Comparison of ENCODE assay signal across 28 cellular contexts in the genomic region with DNA sequence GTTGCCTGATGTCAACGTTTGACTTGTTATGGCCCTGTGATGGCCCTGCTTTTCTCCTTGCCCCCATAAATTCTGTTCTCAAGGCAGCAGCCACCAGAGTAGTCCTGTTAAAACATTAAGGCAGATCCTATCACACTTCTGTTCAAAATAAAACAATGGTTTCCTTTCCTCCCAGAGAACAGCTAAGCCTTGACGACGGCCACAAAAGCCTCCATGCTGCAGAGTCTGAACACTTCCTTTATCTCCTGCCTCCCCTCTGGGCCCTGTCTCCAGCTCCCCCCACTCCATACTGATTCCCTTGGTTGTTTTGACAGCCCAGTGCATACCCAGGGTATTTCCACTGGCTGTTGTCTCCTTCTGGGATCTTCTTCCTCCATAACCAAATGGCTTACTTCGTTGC.
DNase-seq lines count a peak whose midpoint lies in the region; ATAC-seq, FAIRE-seq and TF ChIP-seq lines count a peak whose summit lies in the region.
"Had no signal": no experiment of that assay in that cellular context is flagged by ENCODE, and none has a peak within 500 bp of the region (broad histone marks: within the 10 kb centered on the region; RNA-seq: fewer than 3 reads in every experiment).

No MANE protein-coding gene starts in this region.

- peaks cover 9% of the 10 kb centered on the region for H3K9me3 Mint-ChIP-seq in MCF 10A (ENCODE audit: unreplicated experiment)
- no peaks in the 10 kb centered on the region for H3K9me3 Mint-ChIP-seq in activated naive CD8-positive, alpha-beta T cell treated with anti-CD3 and anti-CD28 coated beads for 36 hours

- dilution Hi-C loops in mammary epithelial cell (cut with HindIII; ENCODE audit: low sequenced_read_pairs), result no loop called here

- no peaks in the 10 kb centered on the region for H3K9me3 ChIP-seq in mammary epithelial cell (replicated peaks; ENCODE audit: insufficient read depth, low read length)
- H3K9me3 ChIP-seq in gastrocnemius medialis, result no peaks in the 10 kb centered on the region
- H3K9me3 ChIP-seq: MG63 had no signal

- DNase-seq in MCF 10A (ENCODE audit: unreplicated experiment), result no peak
- no peak for DNase-seq in mammary epithelial cell
- DNase-seq in islet precursor cell, result peak; percentile 54
- no peak for DNase-seq in gastrocnemius medialis
- DNase-seq in H54 (ENCODE audit: insufficient read length, low spot score), result no peak
- no peak for DNase-seq in activated naive CD8-positive, alpha-beta T cell treated with anti-CD3 and anti-CD28 coated beads for 36 hours
- DNase-seq: CD8-positive, alpha-beta memory T cell; DMS 273 treated with DMSO at 0.1 percent for 48 hours; DMS79; GDM1; GOT3; MG63; NCI-H1105 treated with DMSO at 0.1 percent for 48 hours; NCI-H146; NCI-H1930; NCI-H446; NCI-H524 treated with DMSO at 0.1 percent for 48 hours; NCI-H774; SHP77 had no signal

- ATAC-seq in gastrocnemius medialis (no peak), SK-N-SH treated with all-trans-retinoic acid at 6 μM for 48 hours (no peak)
- ATAC-seq: GM12878, HCT116, K562 had no signal

- H3K27me3 Mint-ChIP-seq in MCF 10A (ENCODE audit: insufficient read depth, unreplicated experiment), result no peaks in the 10 kb centered on the region
- peaks cover 41% of the 10 kb centered on the region for H3K27me3 Mint-ChIP-seq in activated naive CD8-positive, alpha-beta T cell treated with anti-CD3 and anti-CD28 coated beads for 36 hours

- BruUV-seq in MCF 10A (replicated peaks; lab: Mats Ljungman, UMichigan) (no TSS peak), mammary epithelial cell (replicated peaks; lab: Mats Ljungman, UMichigan) (no TSS peak)

- CTCF ChIA-PET in MCF 10A (lab: Yijun Ruan, JAX), result no interaction called here
- CTCF ChIA-PET in mammary epithelial cell (lab: Charles Lee; ENCODE audit: low non-redundant PET), result no interaction called here

- 95% methylated on average over 4 of the region's 4 CpGs for WGBS in mammary epithelial cell (ENCODE audit: low coverage, missing lambda C conversion rate)

- H3K4me3 ChIP-seq in mammary epithelial cell (replicated peaks in 1 of 3; ENCODE audit: insufficient read depth in 1 of 3, low read depth in 2 of 3, low read length in 3 of 3), result no peak overlapping the region
- H3K4me3 ChIP-seq in gastrocnemius medialis, result no peak overlapping the region
- H3K4me3 ChIP-seq: GM12878, K562, MG63 had no signal

- no peak for TF ChIP-seq POLR2A in gastrocnemius medialis (IDR thresholded peaks at IDR 0.05)
- no peak for TF ChIP-seq POLR2A in H54 (IDR thresholded peaks at IDR 0.05; ENCODE audit: low read depth, low read length)

- no peak overlapping the region for H3K4me3 Mint-ChIP-seq in MCF 10A (ENCODE audit: unreplicated experiment)
- no peak overlapping the region for H3K4me3 Mint-ChIP-seq in activated naive CD8-positive, alpha-beta T cell treated with anti-CD3 and anti-CD28 coated beads for 36 hours
- H3K4me3 Mint-ChIP-seq: B cell, CD14-positive monocyte had no signal

- intact Hi-C loops in MCF 10A (cut with micrococcal nuclease), result no loop called here
- intact Hi-C loops in mammary epithelial cell (cut with micrococcal nuclease), result no loop called here
- intact Hi-C loops in gastrocnemius medialis (cut with DNase I; ENCODE audit: low total_unique reads), result no loop called here

- peak overlapping the region; percentile 4 for H3K27ac Mint-ChIP-seq in MCF 10A (ENCODE audit: low read depth, unreplicated experiment)
- H3K27ac Mint-ChIP-seq in activated naive CD8-positive, alpha-beta T cell treated with anti-CD3 and anti-CD28 coated beads for 36 hours, result no peak overlapping the region
- H3K27ac Mint-ChIP-seq: B cell; CD14-positive monocyte; CD8-positive, alpha-beta memory T cell had no signal

- H4K20me1 ChIP-seq in mammary epithelial cell (ENCODE audit: insufficient read depth, low read length), result no peaks in the 10 kb centered on the region

- H3K4me1 Mint-ChIP-seq in MCF 10A (ENCODE audit: insufficient read depth, unreplicated experiment), result peaks cover 29% of the 10 kb centered on the region
- no peaks in the 10 kb centered on the region for H3K4me1 Mint-ChIP-seq in activated naive CD8-positive, alpha-beta T cell treated with anti-CD3 and anti-CD28 coated beads for 36 hours
- H3K4me1 Mint-ChIP-seq: B cell; CD14-positive monocyte; CD8-positive, alpha-beta memory T cell had no signal

- H3K27me3 ChIP-seq in mammary epithelial cell (ENCODE audit: insufficient read depth, low read length) (no peaks in the 10 kb centered on the region), gastrocnemius medialis (no peaks in the 10 kb centered on the region)
- H3K27me3 ChIP-seq: MG63 had no signal

- POLR2A ChIA-PET in MCF 10A (lab: Yijun Ruan, JAX), result no interaction called here

- H3K4me2 ChIP-seq in mammary epithelial cell (ENCODE audit: insufficient read depth, low read depth, low read length), result no peak overlapping the region

- FAIRE-seq in H54 (lab: Jason Lieb, UNC), result no peak
- FAIRE-seq: GM12878, K562, RCC 7860 had no signal

- TF ChIP-seq CTCF in MCF 10A (IDR thresholded peaks at IDR 0.05; ENCODE audit: unreplicated experiment) (no peak), mammary epithelial cell (conservative IDR thresholded peaks at IDR 0.05 in 1 of 2, IDR thresholded peaks at IDR 0.05 in 1 of 2; ENCODE audit: extremely low read depth in 1 of 2, insufficient read depth in 1 of 2, low read depth in 1 of 2, low read length in 2 of 2) (no peak), C4-2B (conservative IDR thresholded peaks at IDR 0.05) (no peak), gastrocnemius medialis (IDR thresholded peaks at IDR 0.05 in 4 of 5, conservative IDR thresholded peaks at IDR 0.05 in 1 of 5) (no peak)

- H3K4me1 ChIP-seq in mammary epithelial cell (ENCODE audit: insufficient read depth, low read length) (peaks cover 13% of the 10 kb centered on the region), gastrocnemius medialis (peaks cover 7 to 15% of the 10 kb centered on the region in 2 donors)

- H3K27ac ChIP-seq in mammary epithelial cell (ENCODE audit: insufficient read depth, low read depth, low read length) (no peak overlapping the region), C4-2B (peak overlapping the region; percentile 65; the same call in 1 of the 2 replicates), gastrocnemius medialis (peak overlapping the region; percentile 25 to 59 (median 45))
- H3K27ac ChIP-seq: 22Rv1 had no signal

- H3K36me3 ChIP-seq in mammary epithelial cell (ENCODE audit: insufficient read depth, low read length) (no peaks in the 10 kb centered on the region), gastrocnemius medialis (no peaks in the 10 kb centered on the region)
- H3K36me3 ChIP-seq: MG63 had no signal

- H3K79me2 ChIP-seq in mammary epithelial cell (ENCODE audit: insufficient read depth, low read length), result no peaks in the 10 kb centered on the region

- in situ Hi-C loops in mammary epithelial cell (cut with MboI; ENCODE audit: low sequenced_read_pairs in 2 of 2) (no loop called here), gastrocnemius medialis (cut with MboI; ENCODE audit: low sequenced_read_pairs in 4 of 4) (no loop called here)

- H2AFZ ChIP-seq in mammary epithelial cell (ENCODE audit: low read depth, low read length), result no peak overlapping the region

- no peaks in the 10 kb centered on the region for H3K36me3 Mint-ChIP-seq in MCF 10A (ENCODE audit: insufficient read depth, unreplicated experiment)
- H3K36me3 Mint-ChIP-seq in activated naive CD8-positive, alpha-beta T cell treated with anti-CD3 and anti-CD28 coated beads for 36 hours, result no peaks in the 10 kb centered on the region
- H3K36me3 Mint-ChIP-seq: CD14-positive monocyte; CD8-positive, alpha-beta memory T cell had no signal

- H3K9ac ChIP-seq in mammary epithelial cell (ENCODE audit: insufficient read depth, low read length), result no peak overlapping the region

TF ChIP-seq in SK-N-SH treated with all-trans-retinoic acid at 6 μM for 48 hours, 23 proteins besides CTCF, POLR2A, EP300 and RAD21:
- TF ChIP-seq ARNTL (CRISPR knock-in tag; IDR thresholded peaks at IDR 0.05; ENCODE audit: borderline replicate concordance, low read depth), result no peak
- no peak for TF ChIP-seq TCF4 (CRISPR knock-in tag; IDR thresholded peaks at IDR 0.05; ENCODE audit: borderline replicate concordance)
- no peak for TF ChIP-seq OSR1 (CRISPR knock-in tag; IDR thresholded peaks at IDR 0.05)
- TF ChIP-seq, protein P1, sequence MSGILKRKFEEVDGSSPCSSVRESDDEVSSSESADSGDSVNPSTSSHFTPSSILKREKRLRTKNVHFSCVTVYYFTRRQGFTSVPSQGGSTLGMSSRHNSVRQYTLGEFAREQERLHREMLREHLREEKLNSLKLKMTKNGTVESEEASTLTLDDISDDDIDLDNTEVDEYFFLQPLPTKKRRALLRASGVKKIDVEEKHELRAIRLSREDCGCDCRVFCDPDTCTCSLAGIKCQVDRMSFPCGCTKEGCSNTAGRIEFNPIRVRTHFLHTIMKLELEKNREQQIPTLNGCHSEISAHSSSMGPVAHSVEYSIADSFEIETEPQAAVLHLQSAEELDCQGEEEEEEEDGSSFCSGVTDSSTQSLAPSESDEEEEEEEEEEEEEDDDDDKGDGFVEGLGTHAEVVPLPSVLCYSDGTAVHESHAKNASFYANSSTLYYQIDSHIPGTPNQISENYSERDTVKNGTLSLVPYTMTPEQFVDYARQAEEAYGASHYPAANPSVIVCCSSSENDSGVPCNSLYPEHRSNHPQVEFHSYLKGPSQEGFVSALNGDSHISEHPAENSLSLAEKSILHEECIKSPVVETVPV (CRISPR knock-in tag; IDR thresholded peaks at IDR 0.05), result no peak
- no peak for TF ChIP-seq TOX (CRISPR knock-in tag; IDR thresholded peaks at IDR 0.05; ENCODE audit: borderline replicate concordance)
- TF ChIP-seq CSDC2 (CRISPR knock-in tag; IDR thresholded peaks at IDR 0.05), result no peak
- TF ChIP-seq, protein P2, sequence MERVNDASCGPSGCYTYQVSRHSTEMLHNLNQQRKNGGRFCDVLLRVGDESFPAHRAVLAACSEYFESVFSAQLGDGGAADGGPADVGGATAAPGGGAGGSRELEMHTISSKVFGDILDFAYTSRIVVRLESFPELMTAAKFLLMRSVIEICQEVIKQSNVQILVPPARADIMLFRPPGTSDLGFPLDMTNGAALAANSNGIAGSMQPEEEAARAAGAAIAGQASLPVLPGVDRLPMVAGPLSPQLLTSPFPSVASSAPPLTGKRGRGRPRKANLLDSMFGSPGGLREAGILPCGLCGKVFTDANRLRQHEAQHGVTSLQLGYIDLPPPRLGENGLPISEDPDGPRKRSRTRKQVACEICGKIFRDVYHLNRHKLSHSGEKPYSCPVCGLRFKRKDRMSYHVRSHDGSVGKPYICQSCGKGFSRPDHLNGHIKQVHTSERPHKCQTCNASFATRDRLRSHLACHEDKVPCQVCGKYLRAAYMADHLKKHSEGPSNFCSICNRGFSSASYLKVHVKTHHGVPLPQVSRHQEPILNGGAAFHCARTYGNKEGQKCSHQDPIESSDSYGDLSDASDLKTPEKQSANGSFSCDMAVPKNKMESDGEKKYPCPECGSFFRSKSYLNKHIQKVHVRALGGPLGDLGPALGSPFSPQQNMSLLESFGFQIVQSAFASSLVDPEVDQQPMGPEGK (CRISPR knock-in tag; IDR thresholded peaks at IDR 0.05; ENCODE audit: borderline replicate concordance), result no peak
